In genomic region chr17:27264068-27264812, GRCh38 we compare ENCODE assay signal across 24 cellular contexts. TPM values are rescaled to one million over a fixed set of nuclear protein-coding genes. Genes with fewer than 3 reads are reported as not detected.
DNase-seq lines count a peak whose midpoint lies in the region; ATAC-seq and TF ChIP-seq lines count a peak whose summit lies in the region.
"Had no signal": no experiment of that assay in that cellular context is flagged by ENCODE, and none has a peak within 500 bp of the region (broad histone marks: within the 10 kb centered on the region; RNA-seq: fewer than 3 reads in every experiment).

No MANE protein-coding gene starts in this region.

- H3K4me3 Mint-ChIP-seq in naive thymus-derived CD4-positive, alpha-beta T cell: no peak overlapping the region
- H3K4me3 Mint-ChIP-seq in type B pancreatic cell: no peak overlapping the region
- H3K4me3 Mint-ChIP-seq: CD8-positive, alpha-beta T cell; immature natural killer cell; memory B cell; naive thymus-derived CD8-positive, alpha-beta T cell; T-cell had no signal

- no peaks in the 10 kb centered on the region for H3K36me3 ChIP-seq in naive thymus-derived CD4-positive, alpha-beta T cell (ENCODE audit: control insufficient read depth in 2 of 3, insufficient read depth in 3 of 3, low read length in 3 of 3)
- H3K36me3 ChIP-seq: brain microvascular endothelial cell, ovary, right atrium auricular region had no signal

- H3K9me3 Mint-ChIP-seq in naive thymus-derived CD4-positive, alpha-beta T cell: no peaks in the 10 kb centered on the region
- no peaks in the 10 kb centered on the region for H3K9me3 Mint-ChIP-seq in type B pancreatic cell
- H3K9me3 Mint-ChIP-seq: CD8-positive, alpha-beta T cell; immature natural killer cell; memory B cell; naive thymus-derived CD8-positive, alpha-beta T cell; T-cell had no signal

- H3K4me1 ChIP-seq in naive thymus-derived CD4-positive, alpha-beta T cell (ENCODE audit: control insufficient read depth in 2 of 2, insufficient read depth in 2 of 2, low read length in 2 of 2): no peaks in the 10 kb centered on the region

- H3K27ac ChIP-seq in coronary artery: peak overlapping the region; percentile 39 to 50
- H3K27ac ChIP-seq in naive thymus-derived CD4-positive, alpha-beta T cell (ENCODE audit: low read depth, low read length): no peak overlapping the region
- H3K27ac ChIP-seq: brain microvascular endothelial cell, ovary had no signal

- DNase-seq in CMK (ENCODE audit: low read depth) (peak; percentile 5), MV-4-11 (lab: John Stamatoyannopoulos, UW) (peak; percentile 85), coronary artery (ENCODE audit: low spot score) (no peak), type B pancreatic cell (ENCODE audit: extremely low spot score, unreplicated experiment) (no peak), GM13977 (ENCODE audit: low spot score) (no peak)
- no peak for DNase-seq in naive thymus-derived CD4-positive, alpha-beta T cell
- DNase-seq: activated CD4-positive, alpha-beta T cell treated with anti-CD3 and anti-CD28 coated beads, Interleukin-2, amount 50 U/mL, for 48 hours; activated effector memory CD4-positive, alpha-beta T cell treated with anti-CD3 and anti-CD28 coated beads, Interleukin-2, amount 50 U/mL, for 16 hours; brain microvascular endothelial cell; CD8-positive, alpha-beta T cell; DMS79 treated with DMSO at 0.1 percent for 48 hours; head of caudate nucleus; immature natural killer cell; KG1; naive thymus-derived CD8-positive, alpha-beta T cell; NCI-H1048; NCI-H2029; ovary; stimulated activated CD4-positive, alpha-beta T cell treated with anti-CD3 and anti-CD28 coated beads, Interleukin-15, amount 100 ng/mL, for 24 hours; T-cell had no signal

- H3K4me1 Mint-ChIP-seq in naive thymus-derived CD4-positive, alpha-beta T cell: peaks cover 0 to 1% (median 0%) of the 10 kb centered on the region in 7 donors
- no peaks in the 10 kb centered on the region for H3K4me1 Mint-ChIP-seq in type B pancreatic cell (ENCODE audit: unreplicated experiment)
- H3K4me1 Mint-ChIP-seq: immature natural killer cell; naive thymus-derived CD8-positive, alpha-beta T cell; T-cell had no signal

- POLR2A ChIA-PET in naive thymus-derived CD4-positive, alpha-beta T cell (lab: Charles Lee): no interaction called here

- in situ Hi-C loops in GM13977 (cut with MboI; ENCODE audit: low pct_unique_long_range_greater_than_20kb, low sequenced_read_pairs, unreplicated experiment): no loop called here

- no peaks in the 10 kb centered on the region for H3K27me3 ChIP-seq in naive thymus-derived CD4-positive, alpha-beta T cell (ENCODE audit: control insufficient read depth in 2 of 2, insufficient read depth in 2 of 2, low read length in 2 of 2)
- H3K27me3 ChIP-seq: brain microvascular endothelial cell, ovary, right atrium auricular region had no signal

- H3K9me3 ChIP-seq in naive thymus-derived CD4-positive, alpha-beta T cell (ENCODE audit: control insufficient read depth in 2 of 3, low read length in 3 of 3): no peaks in the 10 kb centered on the region
- H3K9me3 ChIP-seq: ovary, right atrium auricular region had no signal

- TF ChIP-seq CTCF in coronary artery (IDR thresholded peaks at IDR 0.05) (no peak), type B pancreatic cell (conservative IDR thresholded peaks at IDR 0.05) (no peak), GM13977 (IDR thresholded peaks at IDR 0.05; ENCODE audit: extremely low read depth, insufficient read depth, missing control alignments) (no peak)

- peak; percentile 18 for ATAC-seq in naive thymus-derived CD4-positive, alpha-beta T cell
- ATAC-seq in GM19023 (IDR thresholded peaks at IDR 0.05; ENCODE audit: unreplicated experiment): no peak
- ATAC-seq: CD8-positive, alpha-beta T cell; naive thymus-derived CD8-positive, alpha-beta T cell; Right ventricle myocardium inferior; T-cell had no signal

- H3K27ac Mint-ChIP-seq in naive thymus-derived CD4-positive, alpha-beta T cell: no peak overlapping the region
- H3K27ac Mint-ChIP-seq in type B pancreatic cell: no peak overlapping the region
- H3K27ac Mint-ChIP-seq: CD8-positive, alpha-beta T cell; immature natural killer cell; memory B cell; naive thymus-derived CD8-positive, alpha-beta T cell; T-cell had no signal

- CTCF ChIA-PET in naive thymus-derived CD4-positive, alpha-beta T cell (lab: Charles Lee): no interaction called here

- no peaks in the 10 kb centered on the region for H3K36me3 Mint-ChIP-seq in naive thymus-derived CD4-positive, alpha-beta T cell
- H3K36me3 Mint-ChIP-seq in type B pancreatic cell: no peaks in the 10 kb centered on the region
- H3K36me3 Mint-ChIP-seq: CD8-positive, alpha-beta T cell; immature natural killer cell; memory B cell; naive thymus-derived CD8-positive, alpha-beta T cell; T-cell had no signal

- H3K4me3 ChIP-seq in coronary artery: no peak overlapping the region
- H3K4me3 ChIP-seq in naive thymus-derived CD4-positive, alpha-beta T cell (ENCODE audit: low read length): no peak overlapping the region
- H3K4me3 ChIP-seq: ovary, right atrium auricular region had no signal

- H3K27me3 Mint-ChIP-seq in naive thymus-derived CD4-positive, alpha-beta T cell: peaks cover 0 to 33% (median 7%) of the 10 kb centered on the region in 5 donors
- no peaks in the 10 kb centered on the region for H3K27me3 Mint-ChIP-seq in type B pancreatic cell
- H3K27me3 Mint-ChIP-seq: memory B cell had no signal

- intact Hi-C loops in naive thymus-derived CD4-positive, alpha-beta T cell (cut with micrococcal nuclease): no loop called here

RNA-seq across cellular contexts. Expression of gene WSB1, which starts 29.7 kb away (rescaled TPM):
- total RNA-seq in naive thymus-derived CD4-positive, alpha-beta T cell: 100 to 1,000 TPM; 110 to 185 (median 134) TPM
- polyA plus RNA-seq in naive thymus-derived CD4-positive, alpha-beta T cell: 100 to 1,000 TPM; 170 to 204 TPM
- total RNA-seq in type B pancreatic cell (ENCODE audit: low replicate concordance): 259 and 270 TPM in 2 replicates

Comparison
In these comparisons a context has a peak if more than half of its experiments do, and no peak if none do; other contexts are left out.
1. DNase-seq: peak in CMK (single experiment) and MV-4-11 (single experiment); none in coronary artery (single experiment), naive thymus-derived CD4-positive, alpha-beta T cell (0 of 9), type B pancreatic cell (single experiment) and GM13977 (single experiment).